Comparison of ENCODE assay signal across 8 cellular contexts in the genomic region with DNA sequence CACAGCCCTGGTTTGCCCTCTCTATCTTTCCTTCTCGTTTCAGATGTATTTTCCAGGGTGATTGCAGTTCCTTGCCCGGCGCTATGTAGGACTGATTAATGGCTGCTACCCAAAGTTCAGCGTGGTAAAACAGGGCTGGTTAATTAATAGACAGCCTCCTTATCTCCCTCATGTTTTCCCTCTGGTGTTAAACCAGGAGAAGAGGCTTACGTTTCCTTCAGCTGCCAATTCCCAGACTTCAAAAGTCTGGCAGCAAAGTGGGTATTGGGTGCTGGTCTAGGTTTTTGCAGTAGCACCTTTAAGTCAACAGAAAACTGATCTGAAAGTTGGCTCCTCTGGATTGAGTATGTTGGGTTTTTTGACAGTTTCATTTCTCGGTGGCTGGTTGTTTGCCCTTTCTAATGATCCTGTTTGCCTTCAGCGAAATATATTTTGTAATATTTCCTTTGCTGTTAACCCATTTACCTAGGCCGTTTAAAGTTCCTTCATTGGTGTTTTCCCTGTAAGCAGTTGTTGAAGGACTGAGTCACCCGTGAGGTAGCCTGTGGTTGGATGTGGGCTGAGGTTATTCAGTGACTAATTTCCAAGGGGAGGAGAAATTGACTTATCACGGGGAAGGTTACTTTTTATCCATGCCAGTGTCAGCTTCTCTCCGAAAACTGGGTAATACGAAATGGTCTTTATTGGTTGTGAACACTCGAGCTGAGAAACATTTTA.
DNase-seq lines count a peak whose midpoint lies in the region; ATAC-seq and TF ChIP-seq lines count a peak whose summit lies in the region.

No MANE protein-coding gene starts in this region.

- in situ Hi-C loops in KBM-7 (cut with MboI; ENCODE audit: low pct_unique_long_range_greater_than_20kb, low sequenced_read_pairs): no loop called here

- POLR2A ChIA-PET in MCF 10A (lab: Yijun Ruan, JAX): interaction anchor here (0.6 to 7.6 kb wide), 28 partner anchors 10 to 1025 kb away, joined by 3 to 230 read pairs (median 8); no protein-coding TSS in a partner anchor

- TSS peak; percentile 75 for BruUV-seq in MCF 10A (replicated peaks; lab: Mats Ljungman, UMichigan)

- H3K4me1 Mint-ChIP-seq in MCF 10A (ENCODE audit: insufficient read depth, unreplicated experiment) (peaks cover 48% of the 10 kb centered on the region), nephron (peaks cover 62% of the 10 kb centered on the region)

- CTCF ChIA-PET in MCF 10A (lab: Yijun Ruan, JAX): interaction anchor here (0.7 to 1.3 kb wide), 5 partner anchors 10 to 338 kb away, joined by 3 to 4 read pairs (median 3); no protein-coding TSS in a partner anchor

- H3K4me3 ChIP-seq in HFF-Myc (replicated peaks; ENCODE audit: low read depth, low read length): peak overlapping the region; percentile 38

- TF ChIP-seq CTCF in HFF-Myc (IDR thresholded peaks at IDR 0.05; ENCODE audit: low read depth, low read length, missing control alignments) (no peak), MCF 10A (IDR thresholded peaks at IDR 0.05; ENCODE audit: unreplicated experiment) (no peak), nephron (IDR thresholded peaks at IDR 0.05; ENCODE audit: unreplicated experiment in 3 of 3) (no peak)

- intact Hi-C loops in MCF 10A (cut with micrococcal nuclease): loop anchor here (1.0 to 5.0 kb wide), 5 partner anchors 17 to 209 kb away; no protein-coding TSS in a partner anchor

- H3K36me3 Mint-ChIP-seq in MCF 10A (ENCODE audit: insufficient read depth, unreplicated experiment) (peaks cover 25% of the 10 kb centered on the region), nephron (ENCODE audit: low read depth) (peaks cover 17% of the 10 kb centered on the region)

- peak; percentile 45 for ATAC-seq in GM18499 (IDR thresholded peaks at IDR 0.05; ENCODE audit: insufficient read depth, unreplicated experiment)

- H3K27me3 Mint-ChIP-seq in MCF 10A (ENCODE audit: insufficient read depth, unreplicated experiment): no peaks in the 10 kb centered on the region
- H3K27me3 Mint-ChIP-seq in nephron (ENCODE audit: low read depth): no peaks in the 10 kb centered on the region

- H3K27ac Mint-ChIP-seq in MCF 10A (ENCODE audit: low read depth, unreplicated experiment) (peak overlapping the region; percentile 90), nephron (peak overlapping the region; percentile 75 to 93 (median 83))

- H3K9me3 Mint-ChIP-seq in MCF 10A (ENCODE audit: unreplicated experiment) (no peaks in the 10 kb centered on the region), nephron (no peaks in the 10 kb centered on the region)

- DNase-seq in HFF-Myc (ENCODE audit: extremely low read depth, low read depth): peak; percentile 78
- DNase-seq in OCI-M1 (lab: John Stamatoyannopoulos, UW): peak; percentile 39
- DNase-seq in MCF 10A (ENCODE audit: unreplicated experiment): peak; percentile 95
- no peak for DNase-seq in KBM-7
- no peak for DNase-seq in activated gamma-delta T cell (lab: John Stamatoyannopoulos, UW)
- DNase-seq in foreskin melanocyte: no peak

- peak overlapping the region; percentile 76 for H3K4me3 Mint-ChIP-seq in MCF 10A (ENCODE audit: unreplicated experiment)
- peak overlapping the region; percentile 29 to 77 (median 73) for H3K4me3 Mint-ChIP-seq in nephron

Comparison
In these comparisons a context has a peak if more than half of its experiments do, and no peak if none do; other contexts are left out.
1. DNase-seq: peak in HFF-Myc (single experiment), OCI-M1 (single experiment) and MCF 10A (single experiment); none in KBM-7 (single experiment), activated gamma-delta T cell (single experiment) and foreskin melanocyte (single experiment).